ENCODE assay signal across 1 cellular context in genomic region chr19:49664171-49665070, GRCh38.
TF ChIP-seq lines count a peak whose summit lies in the region.

No MANE protein-coding gene starts in this region.

TF ChIP-seq in HepG2, 621 proteins besides CTCF, POLR2A, EP300 and RAD21 (continued from another document and continues in another):
- TF ChIP-seq, protein P1, sequence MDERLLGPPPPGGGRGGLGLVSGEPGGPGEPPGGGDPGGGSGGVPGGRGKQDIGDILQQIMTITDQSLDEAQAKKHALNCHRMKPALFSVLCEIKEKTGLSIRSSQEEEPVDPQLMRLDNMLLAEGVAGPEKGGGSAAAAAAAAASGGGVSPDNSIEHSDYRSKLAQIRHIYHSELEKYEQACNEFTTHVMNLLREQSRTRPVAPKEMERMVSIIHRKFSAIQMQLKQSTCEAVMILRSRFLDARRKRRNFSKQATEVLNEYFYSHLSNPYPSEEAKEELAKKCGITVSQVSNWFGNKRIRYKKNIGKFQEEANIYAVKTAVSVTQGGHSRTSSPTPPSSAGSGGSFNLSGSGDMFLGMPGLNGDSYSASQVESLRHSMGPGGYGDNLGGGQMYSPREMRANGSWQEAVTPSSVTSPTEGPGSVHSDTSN (CRISPR knock-in tag; IDR thresholded peaks at IDR 0.05) = no peak
- TF ChIP-seq, protein P2, sequence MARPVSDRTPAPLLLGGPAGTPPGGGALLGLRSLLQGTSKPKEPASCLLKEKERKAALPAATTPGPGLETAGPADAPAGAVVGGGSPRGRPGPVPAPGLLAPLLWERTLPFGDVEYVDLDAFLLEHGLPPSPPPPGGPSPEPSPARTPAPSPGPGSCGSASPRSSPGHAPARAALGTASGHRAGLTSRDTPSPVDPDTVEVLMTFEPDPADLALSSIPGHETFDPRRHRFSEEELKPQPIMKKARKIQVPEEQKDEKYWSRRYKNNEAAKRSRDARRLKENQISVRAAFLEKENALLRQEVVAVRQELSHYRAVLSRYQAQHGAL (CRISPR knock-in tag; IDR thresholded peaks at IDR 0.05; ENCODE audit: not compliant biosample characterization) = no peak
- TF ChIP-seq ZNF614 (CRISPR knock-in tag; IDR thresholded peaks at IDR 0.05; ENCODE audit: borderline replicate concordance) (no peak), MTA1 (CRISPR knock-in tag; IDR thresholded peaks at IDR 0.05; ENCODE audit: borderline replicate concordance) (no peak), TRIM22 (IDR thresholded peaks at IDR 0.05) (no peak), MED8 (CRISPR knock-in tag; IDR thresholded peaks at IDR 0.05; ENCODE audit: insufficient replicate concordance) (no peak), GATAD2A (CRISPR knock-in tag; IDR thresholded peaks at IDR 0.05) (no peak), JUNB (CRISPR knock-in tag; IDR thresholded peaks at IDR 0.05; ENCODE audit: borderline replicate concordance) (no peak), MED13 (CRISPR knock-in tag; IDR thresholded peaks at IDR 0.05) (no peak; the same call in 1 of the 2 replicates), ZNF362 (CRISPR knock-in tag; IDR thresholded peaks at IDR 0.05; ENCODE audit: borderline replicate concordance) (no peak), NR2F6 (IDR thresholded peaks at IDR 0.05) (no peak), NR2F6 (CRISPR knock-in tag; IDR thresholded peaks at IDR 0.05) (peak; percentile 37; the same call in 1 of the 2 replicates), TP53 (CRISPR knock-in tag; conservative IDR thresholded peaks at IDR 0.05) (no peak), CCDC6 (CRISPR knock-in tag; IDR thresholded peaks at IDR 0.05) (no peak), SNRNP70 (IDR thresholded peaks at IDR 0.05; ENCODE audit: low read depth, low read length) (no peak), NFATC3 (CRISPR knock-in tag; IDR thresholded peaks at IDR 0.05) (no peak), ETV5 (CRISPR knock-in tag; IDR thresholded peaks at IDR 0.05; ENCODE audit: borderline replicate concordance) (peak; percentile 40; the same call in 1 of the 2 replicates), FLYWCH1 (CRISPR knock-in tag; IDR thresholded peaks at IDR 0.05) (no peak), FIP1L1 (IDR thresholded peaks at IDR 0.05; ENCODE audit: borderline replicate concordance, insufficient read depth, low read depth, low read length) (no peak), MXI1 (IDR thresholded peaks at IDR 0.05; ENCODE audit: borderline replicate concordance, low read depth, low read length) (no peak; the same call in 2 of the 3 replicates), ZMAT3 (CRISPR knock-in tag; conservative IDR thresholded peaks at IDR 0.05) (peak; percentile 71; the same call in 1 of the 2 replicates), ZBTB44 (CRISPR knock-in tag; IDR thresholded peaks at IDR 0.05) (no peak), MIER2 (CRISPR knock-in tag; IDR thresholded peaks at IDR 0.05) (no peak), ZNF234 (CRISPR knock-in tag; conservative IDR thresholded peaks at IDR 0.05) (no peak), ZNF713 (CRISPR knock-in tag; IDR thresholded peaks at IDR 0.05) (no peak), KLF16 (CRISPR knock-in tag; IDR thresholded peaks at IDR 0.05) (no peak), HNRNPL (IDR thresholded peaks at IDR 0.05; ENCODE audit: low read depth, low read length) (0 out of 2 replicates have a peak, but pooled peaks have one; percentile 53), SRSF4 (IDR thresholded peaks at IDR 0.05; ENCODE audit: low read depth, low read length, poor library complexity, severe bottlenecking) (no peak), MAFG (CRISPR knock-in tag; IDR thresholded peaks at IDR 0.05) (no peak), ZNF510 (CRISPR knock-in tag; IDR thresholded peaks at IDR 0.05; ENCODE audit: low read depth) (no peak), ZNF781 (CRISPR knock-in tag; IDR thresholded peaks at IDR 0.05; ENCODE audit: borderline replicate concordance, not compliant biosample characterization) (no peak), NCOA1 (CRISPR knock-in tag; IDR thresholded peaks at IDR 0.05) (no peak), SUZ12 (IDR thresholded peaks at IDR 0.05; ENCODE audit: low read depth, low read length) (no peak), TGIF2 (CRISPR knock-in tag; IDR thresholded peaks at IDR 0.05) (no peak), ZBTB1 (CRISPR knock-in tag; IDR thresholded peaks at IDR 0.05; ENCODE audit: borderline replicate concordance) (no peak), ZSCAN12 (CRISPR knock-in tag; IDR thresholded peaks at IDR 0.05) (peak; percentile 27; the same call in 1 of the 2 replicates), ZNF597 (CRISPR knock-in tag; IDR thresholded peaks at IDR 0.05) (no peak), YY1 (IDR thresholded peaks at IDR 0.05; ENCODE audit: insufficient read depth, insufficient replicate concordance, low read depth, low read length) (no peak), SPEN (CRISPR knock-in tag; IDR thresholded peaks at IDR 0.05; ENCODE audit: low read depth) (peak; percentile 37; the same call in 1 of the 2 replicates)
- TF ChIP-seq, protein P3, sequence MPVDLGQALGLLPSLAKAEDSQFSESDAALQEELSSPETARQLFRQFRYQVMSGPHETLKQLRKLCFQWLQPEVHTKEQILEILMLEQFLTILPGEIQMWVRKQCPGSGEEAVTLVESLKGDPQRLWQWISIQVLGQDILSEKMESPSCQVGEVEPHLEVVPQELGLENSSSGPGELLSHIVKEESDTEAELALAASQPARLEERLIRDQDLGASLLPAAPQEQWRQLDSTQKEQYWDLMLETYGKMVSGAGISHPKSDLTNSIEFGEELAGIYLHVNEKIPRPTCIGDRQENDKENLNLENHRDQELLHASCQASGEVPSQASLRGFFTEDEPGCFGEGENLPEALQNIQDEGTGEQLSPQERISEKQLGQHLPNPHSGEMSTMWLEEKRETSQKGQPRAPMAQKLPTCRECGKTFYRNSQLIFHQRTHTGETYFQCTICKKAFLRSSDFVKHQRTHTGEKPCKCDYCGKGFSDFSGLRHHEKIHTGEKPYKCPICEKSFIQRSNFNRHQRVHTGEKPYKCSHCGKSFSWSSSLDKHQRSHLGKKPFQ (CRISPR knock-in tag; IDR thresholded peaks at IDR 0.05; ENCODE audit: insufficient replicate concordance) = peak; percentile 28
- TF ChIP-seq, protein P4, sequence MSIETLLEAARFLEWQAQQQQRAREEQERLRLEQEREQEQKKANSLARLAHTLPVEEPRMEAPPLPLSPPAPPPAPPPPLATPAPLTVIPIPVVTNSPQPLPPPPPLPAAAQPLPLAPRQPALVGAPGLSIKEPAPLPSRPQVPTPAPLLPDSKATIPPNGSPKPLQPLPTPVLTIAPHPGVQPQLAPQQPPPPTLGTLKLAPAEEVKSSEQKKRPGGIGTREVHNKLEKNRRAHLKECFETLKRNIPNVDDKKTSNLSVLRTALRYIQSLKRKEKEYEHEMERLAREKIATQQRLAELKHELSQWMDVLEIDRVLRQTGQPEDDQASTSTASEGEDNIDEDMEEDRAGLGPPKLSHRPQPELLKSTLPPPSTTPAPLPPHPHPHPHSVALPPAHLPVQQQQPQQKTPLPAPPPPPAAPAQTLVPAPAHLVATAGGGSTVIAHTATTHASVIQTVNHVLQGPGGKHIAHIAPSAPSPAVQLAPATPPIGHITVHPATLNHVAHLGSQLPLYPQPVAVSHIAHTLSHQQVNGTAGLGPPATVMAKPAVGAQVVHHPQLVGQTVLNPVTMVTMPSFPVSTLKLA (IDR thresholded peaks at IDR 0.05) = peak; percentile 28; the same call in 1 of the 2 replicates
- TF ChIP-seq, protein P5, sequence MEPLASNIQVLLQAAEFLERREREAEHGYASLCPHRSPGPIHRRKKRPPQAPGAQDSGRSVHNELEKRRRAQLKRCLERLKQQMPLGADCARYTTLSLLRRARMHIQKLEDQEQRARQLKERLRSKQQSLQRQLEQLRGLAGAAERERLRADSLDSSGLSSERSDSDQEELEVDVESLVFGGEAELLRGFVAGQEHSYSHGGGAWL (CRISPR knock-in tag; IDR thresholded peaks at IDR 0.05) = peak; percentile 50; the same call in 1 of the 2 replicates
- TF ChIP-seq, protein P6, sequence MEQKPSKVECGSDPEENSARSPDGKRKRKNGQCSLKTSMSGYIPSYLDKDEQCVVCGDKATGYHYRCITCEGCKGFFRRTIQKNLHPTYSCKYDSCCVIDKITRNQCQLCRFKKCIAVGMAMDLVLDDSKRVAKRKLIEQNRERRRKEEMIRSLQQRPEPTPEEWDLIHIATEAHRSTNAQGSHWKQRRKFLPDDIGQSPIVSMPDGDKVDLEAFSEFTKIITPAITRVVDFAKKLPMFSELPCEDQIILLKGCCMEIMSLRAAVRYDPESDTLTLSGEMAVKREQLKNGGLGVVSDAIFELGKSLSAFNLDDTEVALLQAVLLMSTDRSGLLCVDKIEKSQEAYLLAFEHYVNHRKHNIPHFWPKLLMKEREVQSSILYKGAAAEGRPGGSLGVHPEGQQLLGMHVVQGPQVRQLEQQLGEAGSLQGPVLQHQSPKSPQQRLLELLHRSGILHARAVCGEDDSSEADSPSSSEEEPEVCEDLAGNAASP (CRISPR knock-in tag; IDR thresholded peaks at IDR 0.05; ENCODE audit: borderline replicate concordance) = peak; percentile 44; the same call in 1 of the 2 replicates
- TF ChIP-seq, protein P7, sequence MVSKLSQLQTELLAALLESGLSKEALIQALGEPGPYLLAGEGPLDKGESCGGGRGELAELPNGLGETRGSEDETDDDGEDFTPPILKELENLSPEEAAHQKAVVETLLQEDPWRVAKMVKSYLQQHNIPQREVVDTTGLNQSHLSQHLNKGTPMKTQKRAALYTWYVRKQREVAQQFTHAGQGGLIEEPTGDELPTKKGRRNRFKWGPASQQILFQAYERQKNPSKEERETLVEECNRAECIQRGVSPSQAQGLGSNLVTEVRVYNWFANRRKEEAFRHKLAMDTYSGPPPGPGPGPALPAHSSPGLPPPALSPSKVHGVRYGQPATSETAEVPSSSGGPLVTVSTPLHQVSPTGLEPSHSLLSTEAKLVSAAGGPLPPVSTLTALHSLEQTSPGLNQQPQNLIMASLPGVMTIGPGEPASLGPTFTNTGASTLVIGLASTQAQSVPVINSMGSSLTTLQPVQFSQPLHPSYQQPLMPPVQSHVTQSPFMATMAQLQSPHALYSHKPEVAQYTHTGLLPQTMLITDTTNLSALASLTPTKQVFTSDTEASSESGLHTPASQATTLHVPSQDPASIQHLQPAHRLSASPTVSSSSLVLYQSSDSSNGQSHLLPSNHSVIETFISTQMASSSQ (IDR thresholded peaks at IDR 0.05; ENCODE audit: low read depth) = no peak
- TF ChIP-seq, protein P7 (CRISPR knock-in tag; IDR thresholded peaks at IDR 0.05; ENCODE audit: borderline replicate concordance) = no peak
- TF ChIP-seq, protein P8, sequence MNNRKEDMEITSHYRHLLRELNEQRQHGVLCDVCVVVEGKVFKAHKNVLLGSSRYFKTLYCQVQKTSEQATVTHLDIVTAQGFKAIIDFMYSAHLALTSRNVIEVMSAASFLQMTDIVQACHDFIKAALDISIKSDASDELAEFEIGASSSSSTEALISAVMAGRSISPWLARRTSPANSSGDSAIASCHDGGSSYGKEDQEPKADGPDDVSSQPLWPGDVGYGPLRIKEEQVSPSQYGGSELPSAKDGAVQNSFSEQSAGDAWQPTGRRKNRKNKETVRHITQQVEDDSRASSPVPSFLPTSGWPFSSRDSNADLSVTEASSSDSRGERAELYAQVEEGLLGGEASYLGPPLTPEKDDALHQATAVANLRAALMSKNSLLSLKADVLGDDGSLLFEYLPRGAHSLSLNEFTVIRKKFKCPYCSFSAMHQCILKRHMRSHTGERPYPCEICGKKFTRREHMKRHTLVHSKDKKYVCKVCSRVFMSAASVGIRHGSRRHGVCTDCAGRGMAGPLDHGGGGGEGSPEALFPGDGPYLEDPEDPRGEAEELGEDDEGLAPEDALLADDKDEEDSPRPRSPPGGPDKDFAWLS (CRISPR knock-in tag; IDR thresholded peaks at IDR 0.05; ENCODE audit: borderline replicate concordance) = no peak
